In genomic region chr16:87406495-87407088, GRCh38 we compare ENCODE assay signal across 1 cellular context.
A peak's percentile ranks its signal among the peaks of the same experiment; 100 is the strongest.
TF ChIP-seq lines count a peak whose summit lies in the region.

No MANE protein-coding gene starts in this region.

TF ChIP-seq in HepG2, 621 proteins besides CTCF, POLR2A, EP300 and RAD21 (continued from another document and continues in another):
- no peak for TF ChIP-seq AFF4 (CRISPR knock-in tag; IDR thresholded peaks at IDR 0.05)
- TF ChIP-seq MZF1 (CRISPR knock-in tag; IDR thresholded peaks at IDR 0.05; ENCODE audit: borderline replicate concordance): no peak
- no peak for TF ChIP-seq BATF2 (CRISPR knock-in tag; IDR thresholded peaks at IDR 0.05)
- TF ChIP-seq ZNF407 (CRISPR knock-in tag; IDR thresholded peaks at IDR 0.05; ENCODE audit: not compliant biosample characterization): no peak
- no peak for TF ChIP-seq ZFP36L1 (CRISPR knock-in tag; IDR thresholded peaks at IDR 0.05)
- no peak for TF ChIP-seq ZNF740 (CRISPR knock-in tag; IDR thresholded peaks at IDR 0.05)
- TF ChIP-seq ZNF646 (CRISPR knock-in tag; IDR thresholded peaks at IDR 0.05): no peak
- TF ChIP-seq ZNF329 (CRISPR knock-in tag; IDR thresholded peaks at IDR 0.05; ENCODE audit: low read depth): no peak
- 0 out of 4 replicates have a peak, but pooled peaks of 1 of the 2 experiments have one; percentile 18 for TF ChIP-seq NR2F1 (CRISPR knock-in tag; IDR thresholded peaks at IDR 0.05)
- peak; percentile 64 for TF ChIP-seq POLR2G (IDR thresholded peaks at IDR 0.05; ENCODE audit: low read depth, low read length)
- TF ChIP-seq ZBTB38 (CRISPR knock-in tag; IDR thresholded peaks at IDR 0.05): peak; percentile 51; the same call in 1 of the 2 replicates
- TF ChIP-seq PAXIP1 (CRISPR knock-in tag; conservative IDR thresholded peaks at IDR 0.05): no peak
- no peak for TF ChIP-seq TEF (CRISPR knock-in tag; IDR thresholded peaks at IDR 0.05)
- TF ChIP-seq DMAP1 (CRISPR knock-in tag; IDR thresholded peaks at IDR 0.05): no peak
